In genomic region chr7:70455925-70456324, GRCh38 we compare ENCODE assay signal across 14 cellular contexts.
"Had no signal": no experiment of that assay in that cellular context is flagged by ENCODE, and none has a peak within 500 bp of the region (broad histone marks: within the 10 kb centered on the region; RNA-seq: fewer than 3 reads in every experiment).

No MANE protein-coding gene starts in this region.

- H3K4me3 ChIP-seq: gastrocnemius medialis had no signal

- DNase-seq: activated CD4-positive, alpha-beta T cell treated with anti-CD3 and anti-CD28 coated beads for 4 hours; activated CD8-positive, alpha-beta memory T cell treated with anti-CD3 and anti-CD28 coated beads, Interleukin-2, amount 50 U/mL, for 4 hours; activated CD8-positive, alpha-beta T cell treated with anti-CD3 and anti-CD28 coated beads for 36 hours; cortex of kidney; effector CD8-positive, alpha-beta T cell; gastrocnemius medialis; islet precursor cell; stimulated activated CD4-positive, alpha-beta T cell treated with anti-CD3 and anti-CD28 coated beads, Interleukin-4, amount 100 ng/mL, for 4 hours; WERI-Rb-1 had no signal

- H3K36me3 ChIP-seq: gastrocnemius medialis, WERI-Rb-1 had no signal

- H3K27me3 Mint-ChIP-seq: activated CD8-positive, alpha-beta T cell treated with anti-CD3 and anti-CD28 coated beads for 36 hours had no signal

- H3K27ac Mint-ChIP-seq: activated CD8-positive, alpha-beta T cell treated with anti-CD3 and anti-CD28 coated beads for 36 hours; activated naive CD4-positive, alpha-beta T cell treated with anti-CD3 and anti-CD28 coated beads for 36 hours had no signal

- H3K9me3 ChIP-seq: gastrocnemius medialis had no signal

- H3K4me1 ChIP-seq: gastrocnemius medialis, parathyroid adenoma had no signal

- ATAC-seq: activated CD8-positive, alpha-beta T cell treated with anti-CD3 and anti-CD28 coated beads for 36 hours; gastrocnemius medialis; left lobe of liver had no signal

- H3K4me3 Mint-ChIP-seq: activated CD8-positive, alpha-beta T cell treated with anti-CD3 and anti-CD28 coated beads for 36 hours; activated naive CD4-positive, alpha-beta T cell treated with anti-CD3 and anti-CD28 coated beads for 36 hours; neural crest cell had no signal

- H3K9me3 Mint-ChIP-seq: activated CD8-positive, alpha-beta T cell treated with anti-CD3 and anti-CD28 coated beads for 36 hours; activated naive CD4-positive, alpha-beta T cell treated with anti-CD3 and anti-CD28 coated beads for 36 hours; neural crest cell had no signal

- H3K9ac ChIP-seq: parathyroid adenoma had no signal

- H3K27ac ChIP-seq: epithelial cell of prostate, gastrocnemius medialis, parathyroid adenoma, WERI-Rb-1 had no signal

- H3K27me3 ChIP-seq: gastrocnemius medialis had no signal
